Comparison of ENCODE assay signal across 9 cellular contexts in the genomic region with DNA sequence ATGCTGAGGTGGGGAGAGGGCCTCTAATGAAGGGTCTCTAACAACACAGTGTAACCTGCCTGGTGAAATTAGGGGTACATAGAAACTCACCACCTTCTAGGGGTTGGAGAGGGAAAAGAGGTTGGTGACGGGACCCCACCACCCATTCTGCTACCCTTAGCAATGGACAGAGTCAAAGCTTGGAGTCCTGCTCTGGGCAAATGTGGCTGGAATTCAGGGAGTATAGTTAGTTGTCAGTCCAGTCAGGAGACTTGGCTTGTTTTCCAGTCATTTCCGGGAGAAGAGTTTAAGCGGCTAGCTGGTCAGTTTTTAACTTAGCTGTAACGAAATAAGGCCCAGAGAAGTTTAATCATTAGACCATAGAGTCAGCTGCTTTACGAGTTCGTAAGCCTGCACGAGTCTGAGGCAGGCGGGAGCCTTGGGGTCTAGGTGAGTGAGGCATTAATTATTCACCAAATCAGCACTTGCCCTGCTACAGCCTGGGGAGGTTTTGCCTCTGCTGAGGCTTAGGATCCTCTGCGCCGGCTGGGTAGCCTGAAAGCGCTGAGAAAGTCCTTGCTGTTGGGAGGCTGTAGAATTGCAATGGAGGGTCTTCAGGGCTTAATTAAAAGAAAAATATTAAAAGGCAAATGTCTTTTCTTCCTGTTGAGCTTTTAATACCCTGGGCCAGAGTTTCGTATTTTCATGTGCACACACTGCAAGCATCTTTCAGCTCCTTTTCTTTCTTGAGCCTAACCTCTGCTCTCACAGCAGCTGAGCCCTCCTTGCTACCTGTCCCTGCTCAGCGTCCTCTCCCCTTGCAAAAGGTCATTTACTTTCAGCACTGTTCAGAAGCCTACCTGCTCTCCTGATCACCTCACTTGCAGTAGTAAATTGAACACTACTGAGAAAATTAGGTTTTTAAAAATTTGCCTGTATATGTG.
DNase-seq lines count a peak whose midpoint lies in the region; ATAC-seq and TF ChIP-seq lines count a peak whose summit lies in the region.
"Had no signal": no experiment of that assay in that cellular context is flagged by ENCODE, and none has a peak within 500 bp of the region (broad histone marks: within the 10 kb centered on the region; RNA-seq: fewer than 3 reads in every experiment).

No MANE protein-coding gene starts in this region.

- no peak for ATAC-seq in stimulated activated naive CD8-positive, alpha-beta T cell treated with anti-CD3 and anti-CD28 coated beads, Interleukin-15, amount 100 ng/mL, for 72 hours
- no peak for ATAC-seq in GM21529 (IDR thresholded peaks at IDR 0.05; ENCODE audit: unreplicated experiment)
- ATAC-seq in HG02885 (IDR thresholded peaks at IDR 0.05; ENCODE audit: poor library complexity, unreplicated experiment) = no peak

- no peaks in the 10 kb centered on the region for H3K9me3 ChIP-seq in iPS-18a (ENCODE audit: control insufficient read depth, low read depth, low read length)

- H3K36me3 ChIP-seq in iPS-18a (ENCODE audit: control insufficient read depth, low read depth, low read length) = no peaks in the 10 kb centered on the region

- no peak overlapping the region for H3K27ac Mint-ChIP-seq in stimulated activated naive CD8-positive, alpha-beta T cell treated with anti-CD3 and anti-CD28 coated beads, Interleukin-15, amount 100 ng/mL, for 72 hours

- H3K27me3 ChIP-seq in iPS-18a (ENCODE audit: control insufficient read depth, insufficient read depth, low read length) = peaks cover 85% of the 10 kb centered on the region

- H3K4me3 ChIP-seq in iPS-18a (ENCODE audit: low read length) = peak overlapping the region; percentile 59

- CTCF ChIA-PET in RWPE1 (lab: Yijun Ruan, JAX) = interaction anchor here (0.6 to 1.1 kb wide), 3 partner anchors 10 to 140 kb away, joined by 3 to 6 read pairs (median 3); no protein-coding TSS in a partner anchor

- peak overlapping the region; percentile 37 for H3K27ac ChIP-seq in RWPE1
- no peak overlapping the region for H3K27ac ChIP-seq in iPS-18a (ENCODE audit: low read length)
- H3K27ac ChIP-seq: 22Rv1 had no signal

- H3K27me3 Mint-ChIP-seq in stimulated activated naive CD8-positive, alpha-beta T cell treated with anti-CD3 and anti-CD28 coated beads, Interleukin-15, amount 100 ng/mL, for 72 hours = peaks cover 69% of the 10 kb centered on the region

- POLR2A ChIA-PET in RWPE1 (lab: Yijun Ruan, JAX; ENCODE audit: low non-redundant PET) = no interaction called here

- peaks cover 36% of the 10 kb centered on the region for H3K4me1 Mint-ChIP-seq in stimulated activated naive CD8-positive, alpha-beta T cell treated with anti-CD3 and anti-CD28 coated beads, Interleukin-15, amount 100 ng/mL, for 72 hours

- peak overlapping the region; percentile 40 to 51 for H3K4me3 Mint-ChIP-seq in stimulated activated naive CD8-positive, alpha-beta T cell treated with anti-CD3 and anti-CD28 coated beads, Interleukin-15, amount 100 ng/mL, for 72 hours

- H3K9me3 Mint-ChIP-seq in stimulated activated naive CD8-positive, alpha-beta T cell treated with anti-CD3 and anti-CD28 coated beads, Interleukin-15, amount 100 ng/mL, for 72 hours = no peaks in the 10 kb centered on the region

- peak; percentile 47 for DNase-seq in DMS 273 (lab: John Stamatoyannopoulos, UW; ENCODE audit: unreplicated experiment)
- DNase-seq in DMS 273 treated with DMSO at 0.1 percent for 48 hours (lab: John Stamatoyannopoulos, UW) = no peak
- DNase-seq in RWPE1 (ENCODE audit: low spot score) = no peak
- no peak for DNase-seq in stimulated activated naive CD8-positive, alpha-beta T cell treated with anti-CD3 and anti-CD28 coated beads, Interleukin-15, amount 100 ng/mL, for 72 hours
- no peak for DNase-seq in T1000 (lab: John Stamatoyannopoulos, UW)

- no peak for TF ChIP-seq CTCF in RWPE1 (conservative IDR thresholded peaks at IDR 0.05; ENCODE audit: low read depth)

- no peak overlapping the region for H3K9ac ChIP-seq in iPS-18a (ENCODE audit: low read length)

- peaks cover 12% of the 10 kb centered on the region for H3K4me1 ChIP-seq in iPS-18a (ENCODE audit: control insufficient read depth, low read depth, low read length)
